In genomic region chr11:11552688-11553087, GRCh38 we compare ENCODE assay signal across 15 cellular contexts.
"Had no signal": no experiment of that assay in that cellular context is flagged by ENCODE, and none has a peak within 500 bp of the region (broad histone marks: within the 10 kb centered on the region; RNA-seq: fewer than 3 reads in every experiment).

No MANE protein-coding gene starts in this region.

- H3K27ac ChIP-seq: esophagus squamous epithelium, VCaP had no signal

- H3K4me3 ChIP-seq: esophagus squamous epithelium had no signal

- H3K4me1 Mint-ChIP-seq: activated CD4-positive, alpha-beta memory T cell treated with anti-CD3 and anti-CD28 coated beads, Interleukin-2, amount 10 ng/mL, durations not matched to agents 7 days and 5 days; activated CD4-positive, alpha-beta T cell treated with anti-CD3 and anti-CD28 coated beads for 36 hours; activated naive CD8-positive, alpha-beta T cell treated with anti-CD3 and anti-CD28 coated beads, Interleukin-2, amount 10 ng/mL, durations not matched to agents 7 days and 5 days; naive thymus-derived CD8-positive, alpha-beta T cell had no signal

- H3K4me3 Mint-ChIP-seq: activated CD4-positive, alpha-beta memory T cell treated with anti-CD3 and anti-CD28 coated beads, Interleukin-2, amount 10 ng/mL, durations not matched to agents 7 days and 5 days; activated CD4-positive, alpha-beta T cell treated with anti-CD3 and anti-CD28 coated beads for 36 hours; activated naive CD8-positive, alpha-beta T cell treated with anti-CD3 and anti-CD28 coated beads, Interleukin-2, amount 10 ng/mL, durations not matched to agents 7 days and 5 days; naive thymus-derived CD8-positive, alpha-beta T cell; stimulated activated naive CD8-positive, alpha-beta T cell treated with anti-CD3 and anti-CD28 coated beads, Interleukin-15, Interleukin-2, amounts not matched to agents 100 ng/mL and 50 ng/mL, for 24 hours had no signal

- H3K27me3 ChIP-seq: esophagus squamous epithelium had no signal

- H3K27me3 Mint-ChIP-seq: stimulated activated naive CD8-positive, alpha-beta T cell treated with anti-CD3 and anti-CD28 coated beads, Interleukin-15, Interleukin-2, amounts not matched to agents 100 ng/mL and 50 ng/mL, for 24 hours had no signal

- H3K36me3 ChIP-seq: esophagus squamous epithelium had no signal

- ATAC-seq: activated CD4-positive, alpha-beta T cell treated with anti-CD3 and anti-CD28 coated beads for 36 hours; naive thymus-derived CD8-positive, alpha-beta T cell had no signal

- H3K36me3 Mint-ChIP-seq: activated naive CD8-positive, alpha-beta T cell treated with anti-CD3 and anti-CD28 coated beads, Interleukin-2, amount 10 ng/mL, durations not matched to agents 7 days and 5 days; naive thymus-derived CD8-positive, alpha-beta T cell had no signal

- H3K9me3 Mint-ChIP-seq: activated CD4-positive, alpha-beta memory T cell treated with anti-CD3 and anti-CD28 coated beads, Interleukin-2, amount 10 ng/mL, durations not matched to agents 7 days and 5 days; activated naive CD8-positive, alpha-beta T cell treated with anti-CD3 and anti-CD28 coated beads, Interleukin-2, amount 10 ng/mL, durations not matched to agents 7 days and 5 days; naive thymus-derived CD8-positive, alpha-beta T cell; stimulated activated naive CD8-positive, alpha-beta T cell treated with anti-CD3 and anti-CD28 coated beads, Interleukin-15, Interleukin-2, amounts not matched to agents 100 ng/mL and 50 ng/mL, for 24 hours had no signal

- DNase-seq: activated CD4-positive, alpha-beta memory T cell treated with anti-CD3 and anti-CD28 coated beads, Interleukin-2, amount 10 ng/mL, durations not matched to agents 7 days and 5 days; activated CD4-positive, alpha-beta T cell treated with anti-CD3 and anti-CD28 coated beads for 36 hours; activated gamma-delta T cell treated with Interleukin-2 at 50 U/mL for 16 hours; activated naive CD8-positive, alpha-beta T cell treated with anti-CD3 and anti-CD28 coated beads, Interleukin-2, amount 10 ng/mL, durations not matched to agents 7 days and 5 days; activated T-cell treated with anti-CD3 and anti-CD28 coated beads, Interleukin-2, amount 50 U/mL, for 48 hours; anterior cingulate cortex; esophagus squamous epithelium; foreskin fibroblast; head of caudate nucleus; naive thymus-derived CD8-positive, alpha-beta T cell; stimulated activated CD4-positive, alpha-beta T cell treated with anti-CD3 and anti-CD28 coated beads, Interleukin-4, amount 100 ng/mL, for 1 hour; stimulated activated CD8-positive, alpha-beta memory T cell treated with anti-CD3 and anti-CD28 coated beads, Interleukin-4, amount 100 ng/mL, for 48 hours; T-helper 9 cell had no signal

- H3K27ac Mint-ChIP-seq: activated CD4-positive, alpha-beta memory T cell treated with anti-CD3 and anti-CD28 coated beads, Interleukin-2, amount 10 ng/mL, durations not matched to agents 7 days and 5 days; activated CD4-positive, alpha-beta T cell treated with anti-CD3 and anti-CD28 coated beads for 36 hours; activated naive CD8-positive, alpha-beta T cell treated with anti-CD3 and anti-CD28 coated beads, Interleukin-2, amount 10 ng/mL, durations not matched to agents 7 days and 5 days; naive thymus-derived CD8-positive, alpha-beta T cell; stimulated activated naive CD8-positive, alpha-beta T cell treated with anti-CD3 and anti-CD28 coated beads, Interleukin-15, Interleukin-2, amounts not matched to agents 100 ng/mL and 50 ng/mL, for 24 hours had no signal

- H3K9me3 ChIP-seq: esophagus squamous epithelium had no signal
